ENCODE assay signal across 1 cellular context in the genomic region with DNA sequence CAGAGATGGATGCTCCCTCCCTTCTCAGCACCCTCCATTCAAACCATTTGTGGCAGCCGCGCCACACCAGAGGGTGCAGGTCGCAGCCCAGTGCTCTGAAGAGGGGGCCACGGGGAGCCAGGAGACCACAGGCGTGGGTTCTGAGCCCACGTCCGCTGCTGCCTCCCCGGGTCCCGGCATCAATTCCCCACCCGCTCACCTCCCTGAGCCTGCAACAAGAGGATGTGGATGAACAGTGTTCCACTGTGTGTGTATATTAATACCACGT.
TF ChIP-seq lines count a peak whose summit lies in the region.

No MANE protein-coding gene starts in this region.

TF ChIP-seq in H1, 55 proteins besides CTCF, POLR2A, EP300 and RAD21 (continued from another document):
- TF ChIP-seq FOSL1 (IDR thresholded peaks at IDR 0.05; ENCODE audit: insufficient read depth, low read depth, low read length) (no peak), CBX5 (IDR thresholded peaks at IDR 0.05; ENCODE audit: low read depth, low read length) (no peak), JUND (IDR thresholded peaks at IDR 0.05; ENCODE audit: low read length) (no peak), CHD1 (IDR thresholded peaks at IDR 0.05; ENCODE audit: low read depth, low read length) (no peak), GTF2F1 (IDR thresholded peaks at IDR 0.05; ENCODE audit: borderline replicate concordance, low read depth, low read length) (no peak), TCF12 (IDR thresholded peaks at IDR 0.05; ENCODE audit: low read depth, low read length) (no peak), RBBP5 (IDR thresholded peaks at IDR 0.05; ENCODE audit: borderline replicate concordance, low read depth, low read length) (no peak), EZH2 (IDR thresholded peaks at IDR 0.05; ENCODE audit: low read depth, low read length, severe bottlenecking) (no peak), SAP30 (IDR thresholded peaks at IDR 0.05; ENCODE audit: insufficient read depth, insufficient replicate concordance, low read length) (no peak), MAFK (IDR thresholded peaks at IDR 0.05; ENCODE audit: low read depth, low read length) (no peak), YY1 (IDR thresholded peaks at IDR 0.05; ENCODE audit: low read depth, low read length) (no peak), BACH1 (IDR thresholded peaks at IDR 0.05; ENCODE audit: low read length) (no peak), BRCA1 (IDR thresholded peaks at IDR 0.05; ENCODE audit: low read depth, low read length) (no peak)
- TF ChIP-seq, protein P1, sequence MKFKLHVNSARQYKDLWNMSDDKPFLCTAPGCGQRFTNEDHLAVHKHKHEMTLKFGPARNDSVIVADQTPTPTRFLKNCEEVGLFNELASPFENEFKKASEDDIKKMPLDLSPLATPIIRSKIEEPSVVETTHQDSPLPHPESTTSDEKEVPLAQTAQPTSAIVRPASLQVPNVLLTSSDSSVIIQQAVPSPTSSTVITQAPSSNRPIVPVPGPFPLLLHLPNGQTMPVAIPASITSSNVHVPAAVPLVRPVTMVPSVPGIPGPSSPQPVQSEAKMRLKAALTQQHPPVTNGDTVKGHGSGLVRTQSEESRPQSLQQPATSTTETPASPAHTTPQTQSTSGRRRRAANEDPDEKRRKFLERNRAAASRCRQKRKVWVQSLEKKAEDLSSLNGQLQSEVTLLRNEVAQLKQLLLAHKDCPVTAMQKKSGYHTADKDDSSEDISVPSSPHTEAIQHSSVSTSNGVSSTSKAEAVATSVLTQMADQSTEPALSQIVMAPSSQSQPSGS (IDR thresholded peaks at IDR 0.05; ENCODE audit: low read length): no peak
